Comparison of ENCODE assay signal across 30 cellular contexts in genomic region chr4:182017038-182017437, GRCh38.
"Had no signal": no experiment of that assay in that cellular context is flagged by ENCODE, and none has a peak within 500 bp of the region (broad histone marks: within the 10 kb centered on the region; RNA-seq: fewer than 3 reads in every experiment).

No MANE protein-coding gene starts in this region.

- H3K36me3 Mint-ChIP-seq: activated naive CD8-positive, alpha-beta T cell treated with anti-CD3 and anti-CD28 coated beads, Interleukin-2, amount 10 ng/mL, durations not matched to agents 7 days and 5 days; naive thymus-derived CD4-positive, alpha-beta T cell; stimulated activated naive B cell treated with anti-CD40 and anti-IgM and Interleukin-4, amounts not matched to agents 10 μg/mL and 1 μg/mL and 100 μg/mL, for 72 hours had no signal

- H3K9me3 ChIP-seq: esophagus muscularis mucosa, pancreas, psoas muscle, sigmoid colon, stomach, tibial artery had no signal

- DNase-seq: activated CD4-positive, alpha-beta T cell treated with anti-CD3 and anti-CD28 coated beads for 48 hours; activated CD4-positive, alpha-beta T cell treated with anti-CD3 and anti-CD28 coated beads, Interleukin-2, amount 50 U/mL, for 48 hours; activated CD8-positive, alpha-beta memory T cell treated with anti-CD3 and anti-CD28 coated beads, Interleukin-2, amount 50 U/mL, for 4 hours; activated effector memory CD4-positive, alpha-beta T cell treated with anti-CD3 and anti-CD28 coated beads, Interleukin-2, amount 50 U/mL, for 16 hours; activated naive CD4-positive, alpha-beta T cell treated with anti-CD3 and anti-CD28 coated beads for 36 hours; activated naive CD8-positive, alpha-beta T cell treated with anti-CD3 and anti-CD28 coated beads, Interleukin-2, amount 10 ng/mL, durations not matched to agents 7 days and 5 days; activated T-cell treated with anti-CD3 and anti-CD28 coated beads, Interleukin-2, amount 50 U/mL, for 1 hour; caudate nucleus; foreskin keratinocyte; left cardiac atrium; left ventricle myocardium superior; naive thymus-derived CD4-positive, alpha-beta T cell; nucleus accumbens; pancreas; psoas muscle; sigmoid colon; stimulated activated CD4-positive, alpha-beta T cell treated with anti-CD3 and anti-CD28 coated beads, Interleukin-15, amount 100 ng/mL, for 24 hours; stimulated activated CD4-positive, alpha-beta T cell treated with anti-CD3 and anti-CD28 coated beads, Interleukin-2, amount 100 ng/mL, for 24 hours; stimulated activated naive B cell treated with anti-CD40 and anti-IgM and Interleukin-4, amounts not matched to agents 10 μg/mL and 1 μg/mL and 100 μg/mL, for 72 hours; stomach; SW 1271; T-helper 9 cell; tibial artery had no signal

- FAIRE-seq: keratinocyte, pancreas, TTC549 had no signal

- H3K4me3 Mint-ChIP-seq: activated naive CD4-positive, alpha-beta T cell treated with anti-CD3 and anti-CD28 coated beads for 36 hours; activated naive CD8-positive, alpha-beta T cell treated with anti-CD3 and anti-CD28 coated beads, Interleukin-2, amount 10 ng/mL, durations not matched to agents 7 days and 5 days; activated T-helper 1 cell treated with anti-CD3 and anti-CD28 coated beads, Interleukin-12 subunit alpha, Interleukin-12 subunit beta, Interleukin-2, Interleukin-4 antibody, amounts not matched to agents 30 ng/mL and 10 ng/mL and 1 ng/mL, durations not matched to agents 14 hours and 24 hours and 36 hours; dendritic cell treated with granulocyte-macrophage colony-stimulating factor and Interleukin-4, amounts not matched to agents 40 ng/mL and 50 ng/mL, for 4 days; naive thymus-derived CD4-positive, alpha-beta T cell; stimulated activated naive B cell treated with anti-CD40 and anti-IgM and Interleukin-4, amounts not matched to agents 10 μg/mL and 1 μg/mL and 100 μg/mL, for 72 hours; T-helper 1 cell treated with Interleukin-12 subunit alpha and Interleukin-12 subunit beta and Interleukin-4 antibody, amounts not matched to agents 30 μg/mL and 1 μg/mL, for 36 hours had no signal

- H3K27ac ChIP-seq: esophagus muscularis mucosa, foreskin keratinocyte, pancreas, psoas muscle, sigmoid colon, stomach, tibial artery, VCaP had no signal

- H3K4me3 ChIP-seq: esophagus muscularis mucosa, pancreas, psoas muscle, sigmoid colon, stomach, tibial artery had no signal

- H3K27me3 ChIP-seq: esophagus muscularis mucosa, foreskin keratinocyte, pancreas, sigmoid colon, stomach, tibial artery had no signal

- H3K27ac Mint-ChIP-seq: activated naive CD4-positive, alpha-beta T cell treated with anti-CD3 and anti-CD28 coated beads for 36 hours; activated naive CD8-positive, alpha-beta T cell treated with anti-CD3 and anti-CD28 coated beads, Interleukin-2, amount 10 ng/mL, durations not matched to agents 7 days and 5 days; activated T-helper 1 cell treated with anti-CD3 and anti-CD28 coated beads, Interleukin-12 subunit alpha, Interleukin-12 subunit beta, Interleukin-2, Interleukin-4 antibody, amounts not matched to agents 30 ng/mL and 10 ng/mL and 1 ng/mL, durations not matched to agents 14 hours and 24 hours and 36 hours; dendritic cell treated with granulocyte-macrophage colony-stimulating factor and Interleukin-4, amounts not matched to agents 40 ng/mL and 50 ng/mL, for 4 days; naive thymus-derived CD4-positive, alpha-beta T cell; stimulated activated naive B cell treated with anti-CD40 and anti-IgM and Interleukin-4, amounts not matched to agents 10 μg/mL and 1 μg/mL and 100 μg/mL, for 72 hours; T-helper 1 cell treated with Interleukin-12 subunit alpha and Interleukin-12 subunit beta and Interleukin-4 antibody, amounts not matched to agents 30 μg/mL and 1 μg/mL, for 36 hours had no signal

- H3K4me1 ChIP-seq: esophagus muscularis mucosa, foreskin keratinocyte, pancreas, psoas muscle, sigmoid colon, stomach, tibial artery had no signal

- H3K27me3 Mint-ChIP-seq: activated naive CD8-positive, alpha-beta T cell treated with anti-CD3 and anti-CD28 coated beads, Interleukin-2, amount 10 ng/mL, durations not matched to agents 7 days and 5 days; dendritic cell treated with granulocyte-macrophage colony-stimulating factor and Interleukin-4, amounts not matched to agents 40 ng/mL and 50 ng/mL, for 4 days; naive thymus-derived CD4-positive, alpha-beta T cell; stimulated activated naive B cell treated with anti-CD40 and anti-IgM and Interleukin-4, amounts not matched to agents 10 μg/mL and 1 μg/mL and 100 μg/mL, for 72 hours had no signal

- H3K9me3 Mint-ChIP-seq: activated naive CD8-positive, alpha-beta T cell treated with anti-CD3 and anti-CD28 coated beads, Interleukin-2, amount 10 ng/mL, durations not matched to agents 7 days and 5 days; activated T-helper 1 cell treated with anti-CD3 and anti-CD28 coated beads, Interleukin-12 subunit alpha, Interleukin-12 subunit beta, Interleukin-2, Interleukin-4 antibody, amounts not matched to agents 30 ng/mL and 10 ng/mL and 1 ng/mL, durations not matched to agents 14 hours and 24 hours and 36 hours; T-helper 1 cell treated with Interleukin-12 subunit alpha and Interleukin-12 subunit beta and Interleukin-4 antibody, amounts not matched to agents 30 μg/mL and 1 μg/mL, for 36 hours had no signal

- H3K4me1 Mint-ChIP-seq: activated naive CD8-positive, alpha-beta T cell treated with anti-CD3 and anti-CD28 coated beads, Interleukin-2, amount 10 ng/mL, durations not matched to agents 7 days and 5 days; naive thymus-derived CD4-positive, alpha-beta T cell; stimulated activated naive B cell treated with anti-CD40 and anti-IgM and Interleukin-4, amounts not matched to agents 10 μg/mL and 1 μg/mL and 100 μg/mL, for 72 hours had no signal

- H3K36me3 ChIP-seq: esophagus muscularis mucosa, pancreas, sigmoid colon, stomach, tibial artery had no signal
